Comparison of ENCODE assay signal across 4 cellular contexts in genomic region chr9:92411159-92411558, GRCh38. TPM values are rescaled to one million over a fixed set of nuclear protein-coding genes. Genes with fewer than 3 reads are reported as not detected.
"Had no signal": no experiment of that assay in that cellular context is flagged by ENCODE, and none has a peak within 500 bp of the region (broad histone marks: within the 10 kb centered on the region; RNA-seq: fewer than 3 reads in every experiment).

No MANE protein-coding gene starts in this region.

RNA-seq across cellular contexts. Expression of gene OGN, which starts 6.8 kb away (rescaled TPM):
- total RNA-seq: dermis microvascular lymphatic vessel endothelial cell, endodermal cell, foreskin keratinocyte, kidney epithelial cell had no signal
- polyA plus RNA-seq: foreskin keratinocyte had no signal

RNA-seq across cellular contexts. Expression of gene OMD, which starts 13.1 kb away (rescaled TPM):
- total RNA-seq: dermis microvascular lymphatic vessel endothelial cell, endodermal cell, foreskin keratinocyte, kidney epithelial cell had no signal
- polyA plus RNA-seq: foreskin keratinocyte had no signal
